In genomic region chr5:135877570-135878155, GRCh38 we compare ENCODE assay signal across 18 cellular contexts. TPM values are rescaled to one million over a fixed set of nuclear protein-coding genes. Genes with fewer than 3 reads are reported as not detected.
"Had no signal": no experiment of that assay in that cellular context is flagged by ENCODE, and none has a peak within 500 bp of the region (broad histone marks: within the 10 kb centered on the region; RNA-seq: fewer than 3 reads in every experiment).

No MANE protein-coding gene starts in this region.

- H3K9me3 Mint-ChIP-seq: activated CD4-positive, alpha-beta memory T cell treated with anti-CD3 and anti-CD28 coated beads, Interleukin-2, amount 10 ng/mL, durations not matched to agents 7 days and 5 days; activated naive CD4-positive, alpha-beta T cell treated with anti-CD3 and anti-CD28 coated beads, Interleukin-2, amount 50 U/mL, for 24 hours; activated T-cell treated with anti-CD3 and anti-CD28 coated beads, Interleukin-2, amount 50 U/mL, for 4 hours; naive thymus-derived CD8-positive, alpha-beta T cell; stimulated activated naive B cell treated with anti-CD40 and anti-IgM and Interleukin-4, amounts not matched to agents 10 μg/mL and 1 μg/mL and 100 μg/mL, for 72 hours; T-helper 1 cell treated with Interleukin-12 subunit alpha and Interleukin-12 subunit beta and Interleukin-4 antibody, amounts not matched to agents 30 μg/mL and 1 μg/mL, for 36 hours had no signal

- H3K27ac ChIP-seq: adrenal gland, tibial artery, vagina, WERI-Rb-1 had no signal

- H3K36me3 Mint-ChIP-seq: activated naive CD4-positive, alpha-beta T cell treated with anti-CD3 and anti-CD28 coated beads, Interleukin-2, amount 50 U/mL, for 24 hours; naive thymus-derived CD8-positive, alpha-beta T cell; stimulated activated naive B cell treated with anti-CD40 and anti-IgM and Interleukin-4, amounts not matched to agents 10 μg/mL and 1 μg/mL and 100 μg/mL, for 72 hours had no signal

- H3K27ac Mint-ChIP-seq: activated CD4-positive, alpha-beta memory T cell treated with anti-CD3 and anti-CD28 coated beads, Interleukin-2, amount 10 ng/mL, durations not matched to agents 7 days and 5 days; activated naive CD4-positive, alpha-beta T cell treated with anti-CD3 and anti-CD28 coated beads, Interleukin-2, amount 50 U/mL, for 24 hours; naive thymus-derived CD8-positive, alpha-beta T cell; stimulated activated naive B cell treated with anti-CD40 and anti-IgM and Interleukin-4, amounts not matched to agents 10 μg/mL and 1 μg/mL and 100 μg/mL, for 72 hours; T-helper 1 cell treated with Interleukin-12 subunit alpha and Interleukin-12 subunit beta and Interleukin-4 antibody, amounts not matched to agents 30 μg/mL and 1 μg/mL, for 36 hours had no signal

- ATAC-seq: activated T-cell treated with anti-CD3 and anti-CD28 coated beads, Interleukin-2, amount 50 U/mL, for 4 hours; esophagus mucosa; left colon; naive thymus-derived CD8-positive, alpha-beta T cell had no signal

- DNase-seq: activated CD4-positive, alpha-beta memory T cell treated with anti-CD3 and anti-CD28 coated beads, Interleukin-2, amount 10 ng/mL, durations not matched to agents 7 days and 5 days; activated effector memory CD4-positive, alpha-beta T cell treated with anti-CD3 and anti-CD28 coated beads, Interleukin-2, amount 50 U/mL, for 16 hours; activated T-cell treated with anti-CD3 and anti-CD28 coated beads, Interleukin-2, amount 50 U/mL, for 4 hours; adrenal gland; left colon; mammary epithelial cell; naive thymus-derived CD8-positive, alpha-beta T cell; stimulated activated CD4-positive, alpha-beta T cell treated with anti-CD3 and anti-CD28 coated beads, Interleukin-2, amount 100 ng/mL, for 48 hours; stimulated activated naive B cell treated with anti-CD40 and anti-IgM and Interleukin-4, amounts not matched to agents 10 μg/mL and 1 μg/mL and 100 μg/mL, for 72 hours; tibial artery; WERI-Rb-1 had no signal

- H3K4me3 Mint-ChIP-seq: activated CD4-positive, alpha-beta memory T cell treated with anti-CD3 and anti-CD28 coated beads, Interleukin-2, amount 10 ng/mL, durations not matched to agents 7 days and 5 days; activated naive CD4-positive, alpha-beta T cell treated with anti-CD3 and anti-CD28 coated beads, Interleukin-2, amount 50 U/mL, for 24 hours; activated T-cell treated with anti-CD3 and anti-CD28 coated beads, Interleukin-2, amount 50 U/mL, for 4 hours; naive thymus-derived CD8-positive, alpha-beta T cell; stimulated activated naive B cell treated with anti-CD40 and anti-IgM and Interleukin-4, amounts not matched to agents 10 μg/mL and 1 μg/mL and 100 μg/mL, for 72 hours; T-helper 1 cell treated with Interleukin-12 subunit alpha and Interleukin-12 subunit beta and Interleukin-4 antibody, amounts not matched to agents 30 μg/mL and 1 μg/mL, for 36 hours had no signal

- H3K4me1 Mint-ChIP-seq: activated CD4-positive, alpha-beta memory T cell treated with anti-CD3 and anti-CD28 coated beads, Interleukin-2, amount 10 ng/mL, durations not matched to agents 7 days and 5 days; activated naive CD4-positive, alpha-beta T cell treated with anti-CD3 and anti-CD28 coated beads, Interleukin-2, amount 50 U/mL, for 24 hours; stimulated activated naive B cell treated with anti-CD40 and anti-IgM and Interleukin-4, amounts not matched to agents 10 μg/mL and 1 μg/mL and 100 μg/mL, for 72 hours had no signal

RNA-seq across cellular contexts. Expression of gene IL9, which starts 18.0 kb away (rescaled TPM):
- total RNA-seq: activated CD4-positive, alpha-beta memory T cell treated with anti-CD3 and anti-CD28 coated beads, Interleukin-2, amount 10 ng/mL, durations not matched to agents 7 days and 5 days; adrenal gland; esophagus mucosa; left colon; mammary epithelial cell; mucosa of gallbladder; naive thymus-derived CD8-positive, alpha-beta T cell; osteocyte; pulmonary artery endothelial cell; vagina had no signal

RNA-seq across cellular contexts. Expression of gene SLC25A48, which starts 43.2 kb away (rescaled TPM):
- total RNA-seq: activated CD4-positive, alpha-beta memory T cell treated with anti-CD3 and anti-CD28 coated beads, Interleukin-2, amount 10 ng/mL, durations not matched to agents 7 days and 5 days; activated T-cell treated with anti-CD3 and anti-CD28 coated beads, Interleukin-2, amount 50 U/mL, for 4 hours; adrenal gland; naive thymus-derived CD8-positive, alpha-beta T cell; osteocyte; pulmonary artery endothelial cell had no signal
